In genomic region chr3:53161820-53162671, GRCh38 we compare ENCODE assay signal across 8 cellular contexts. TPM values are rescaled to one million over a fixed set of nuclear protein-coding genes. Genes with fewer than 3 reads are reported as not detected.
DNase-seq lines count a peak whose midpoint lies in the region; ATAC-seq and TF ChIP-seq lines count a peak whose summit lies in the region.

No MANE protein-coding gene starts in this region.

- H3K4me2 ChIP-seq in mesenchymal stem cell (ENCODE audit: low read length, poor library complexity, severe bottlenecking): peak overlapping the region; percentile 80

- no peak overlapping the region for H2BK120ac ChIP-seq in mesenchymal stem cell (ENCODE audit: low read depth, low read length)

- H3K27me3 Mint-ChIP-seq in dendritic cell treated with granulocyte-macrophage colony-stimulating factor and Interleukin-4, amounts not matched to agents 40 ng/mL and 50 ng/mL, for 4 days: peaks cover 5% of the 10 kb centered on the region
- peaks cover 12% of the 10 kb centered on the region for H3K27me3 Mint-ChIP-seq in stimulated activated naive CD8-positive, alpha-beta T cell treated with anti-CD3 and anti-CD28 coated beads, Interleukin-15, Interleukin-2, amounts not matched to agents 100 ng/mL and 50 ng/mL, for 24 hours

- H2BK5ac ChIP-seq in mesenchymal stem cell (ENCODE audit: low read depth, low read length, poor library complexity, severe bottlenecking): no peak overlapping the region

- H2AFZ ChIP-seq in mesenchymal stem cell (ENCODE audit: low read depth, low read length): peak overlapping the region; percentile 63

- peak overlapping the region; percentile 47 for H4K91ac ChIP-seq in mesenchymal stem cell (ENCODE audit: low read length)

- H3K4me1 Mint-ChIP-seq in dendritic cell treated with granulocyte-macrophage colony-stimulating factor and Interleukin-4, amounts not matched to agents 40 ng/mL and 50 ng/mL, for 4 days (ENCODE audit: low read depth): peaks cover 82% of the 10 kb centered on the region
- peaks cover 30% of the 10 kb centered on the region for H3K4me1 Mint-ChIP-seq in stimulated activated naive CD8-positive, alpha-beta T cell treated with anti-CD3 and anti-CD28 coated beads, Interleukin-15, Interleukin-2, amounts not matched to agents 100 ng/mL and 50 ng/mL, for 24 hours (ENCODE audit: low read depth)

- ATAC-seq in HG03135 (IDR thresholded peaks at IDR 0.05; ENCODE audit: unreplicated experiment) (peak; percentile 27), HG02763 (IDR thresholded peaks at IDR 0.05; ENCODE audit: unreplicated experiment) (no peak)

- H3K9me3 Mint-ChIP-seq in dendritic cell treated with granulocyte-macrophage colony-stimulating factor and Interleukin-4, amounts not matched to agents 40 ng/mL and 50 ng/mL, for 4 days: no peaks in the 10 kb centered on the region
- H3K9me3 Mint-ChIP-seq in stimulated activated naive CD8-positive, alpha-beta T cell treated with anti-CD3 and anti-CD28 coated beads, Interleukin-15, Interleukin-2, amounts not matched to agents 100 ng/mL and 50 ng/mL, for 24 hours: no peaks in the 10 kb centered on the region

- H3K27ac Mint-ChIP-seq in dendritic cell treated with granulocyte-macrophage colony-stimulating factor and Interleukin-4, amounts not matched to agents 40 ng/mL and 50 ng/mL, for 4 days: peak overlapping the region; percentile 98
- peak overlapping the region; percentile 85 for H3K27ac Mint-ChIP-seq in stimulated activated naive CD8-positive, alpha-beta T cell treated with anti-CD3 and anti-CD28 coated beads, Interleukin-15, Interleukin-2, amounts not matched to agents 100 ng/mL and 50 ng/mL, for 24 hours

- peak overlapping the region; percentile 15 to 20 for H3K4ac ChIP-seq in mesenchymal stem cell (ENCODE audit: low read depth in 1 of 2, low read length in 2 of 2)

- DNase-seq in GM03348 (ENCODE audit: low spot score): peak; percentile 79
- peak; percentile 32 for DNase-seq in WERI-Rb-1
- DNase-seq in mesenchymal stem cell: peak; percentile 59
- DNase-seq in NCI-H2081 (lab: John Stamatoyannopoulos, UW): no peak

- H3K23ac ChIP-seq in mesenchymal stem cell (ENCODE audit: low read length in 2 of 2): no peak overlapping the region

- peak overlapping the region; percentile 44 for H2BK15ac ChIP-seq in mesenchymal stem cell (ENCODE audit: low read depth, poor library complexity, severe bottlenecking)

- H3K4me1 ChIP-seq in mesenchymal stem cell (ENCODE audit: control insufficient read depth, insufficient read depth, low read depth, low read length): peaks cover 30% of the 10 kb centered on the region

- peak overlapping the region; percentile 80 for H3K4me3 Mint-ChIP-seq in dendritic cell treated with granulocyte-macrophage colony-stimulating factor and Interleukin-4, amounts not matched to agents 40 ng/mL and 50 ng/mL, for 4 days
- H3K4me3 Mint-ChIP-seq in stimulated activated naive CD8-positive, alpha-beta T cell treated with anti-CD3 and anti-CD28 coated beads, Interleukin-15, Interleukin-2, amounts not matched to agents 100 ng/mL and 50 ng/mL, for 24 hours: peak overlapping the region; percentile 88

- H3K18ac ChIP-seq in mesenchymal stem cell (ENCODE audit: low read depth in 1 of 2, low read length in 2 of 2): peak overlapping the region in 1 of 2 experiments; percentile 89

- H3K27me3 ChIP-seq in WERI-Rb-1 (ENCODE audit: insufficient read depth, low read depth, severe bottlenecking) (no peaks in the 10 kb centered on the region), mesenchymal stem cell (ENCODE audit: control insufficient read depth in 1 of 2, insufficient read depth in 1 of 2, low read length in 2 of 2) (peaks cover 9 to 13% of the 10 kb centered on the region in 2 experiments)

- H3K9me3 ChIP-seq in WERI-Rb-1 (ENCODE audit: severe bottlenecking) (no peaks in the 10 kb centered on the region), mesenchymal stem cell (ENCODE audit: control insufficient read depth, low read length) (no peaks in the 10 kb centered on the region)

- H4K8ac ChIP-seq in mesenchymal stem cell (ENCODE audit: low read length): peak overlapping the region; percentile 27

- H2AK5ac ChIP-seq in mesenchymal stem cell (ENCODE audit: low read length, severe bottlenecking): no peak overlapping the region

- intact Hi-C loops in dendritic cell treated with granulocyte-macrophage colony-stimulating factor and Interleukin-4, amounts not matched to agents 40 ng/mL and 50 ng/mL, for 4 days (cut with micrococcal nuclease): loop anchor here (2.0 to 5.0 kb wide), 3 partner anchors 19 to 35 kb away; no protein-coding TSS in a partner anchor

- H3K36me3 ChIP-seq in WERI-Rb-1: peaks cover 5% of the 10 kb centered on the region
- H3K36me3 ChIP-seq in mesenchymal stem cell (ENCODE audit: control insufficient read depth in 1 of 2, insufficient read depth in 2 of 2, low read depth in 1 of 2, low read length in 2 of 2): peaks cover 0 to 16% of the 10 kb centered on the region in 2 experiments

- H3K14ac ChIP-seq in mesenchymal stem cell (ENCODE audit: low read length in 2 of 2): no peak overlapping the region

- H3K27ac ChIP-seq in WERI-Rb-1 (no peak overlapping the region), mesenchymal stem cell (ENCODE audit: low read length, poor library complexity, severe bottlenecking) (no peak overlapping the region)

- H3K9ac ChIP-seq in mesenchymal stem cell (ENCODE audit: low read length): peak overlapping the region; percentile 89

- 9% methylated on average over 35 of the region's 49 CpGs for WGBS in mesenchymal stem cell

- H3K4me3 ChIP-seq in WERI-Rb-1 (ENCODE audit: low read depth, low read length) (peak overlapping the region; percentile 87), mesenchymal stem cell (ENCODE audit: insufficient read depth in 1 of 2, low read depth in 1 of 2, low read length in 2 of 2) (peak overlapping the region; percentile 85 to 88)

- peaks cover 62% of the 10 kb centered on the region for H3K36me3 Mint-ChIP-seq in dendritic cell treated with granulocyte-macrophage colony-stimulating factor and Interleukin-4, amounts not matched to agents 40 ng/mL and 50 ng/mL, for 4 days (ENCODE audit: low read depth)
- H3K36me3 Mint-ChIP-seq in stimulated activated naive CD8-positive, alpha-beta T cell treated with anti-CD3 and anti-CD28 coated beads, Interleukin-15, Interleukin-2, amounts not matched to agents 100 ng/mL and 50 ng/mL, for 24 hours (ENCODE audit: low read depth): no peaks in the 10 kb centered on the region

- H3K79me1 ChIP-seq in mesenchymal stem cell (replicated peaks; ENCODE audit: low read length, poor library complexity, severe bottlenecking): peaks cover 17% of the 10 kb centered on the region

- no peak for TF ChIP-seq CTCF in WERI-Rb-1 (IDR thresholded peaks at IDR 0.05; ENCODE audit: low read depth, low read length)

- H2BK12ac ChIP-seq in mesenchymal stem cell (ENCODE audit: low read length in 2 of 2): peak overlapping the region; percentile 53 to 55

RNA-seq across cellular contexts. Expression of gene PRKCD, which starts 1.0 kb away (rescaled TPM):
- 16.8 TPM for polyA plus RNA-seq in mesenchymal stem cell (2013, experiment 1 of 2)
- polyA plus RNA-seq in mesenchymal stem cell (2013, experiment 2 of 2): 15.8 TPM

RNA-seq across cellular contexts. Expression of gene RFT1, which starts 31.8 kb away (rescaled TPM):
- polyA plus RNA-seq in mesenchymal stem cell (2013, experiment 1 of 2): 10.1 TPM
- polyA plus RNA-seq in mesenchymal stem cell (2013, experiment 2 of 2): 10.0 TPM

Comparison
In these comparisons a context has a peak if more than half of its experiments do, and no peak if none do; other contexts are left out.
1. DNase-seq: peak in GM03348 (single experiment), WERI-Rb-1 (single experiment) and mesenchymal stem cell (single experiment); none in NCI-H2081 (0 of 2).